ENCODE assay signal across 9 cellular contexts in the genomic region with DNA sequence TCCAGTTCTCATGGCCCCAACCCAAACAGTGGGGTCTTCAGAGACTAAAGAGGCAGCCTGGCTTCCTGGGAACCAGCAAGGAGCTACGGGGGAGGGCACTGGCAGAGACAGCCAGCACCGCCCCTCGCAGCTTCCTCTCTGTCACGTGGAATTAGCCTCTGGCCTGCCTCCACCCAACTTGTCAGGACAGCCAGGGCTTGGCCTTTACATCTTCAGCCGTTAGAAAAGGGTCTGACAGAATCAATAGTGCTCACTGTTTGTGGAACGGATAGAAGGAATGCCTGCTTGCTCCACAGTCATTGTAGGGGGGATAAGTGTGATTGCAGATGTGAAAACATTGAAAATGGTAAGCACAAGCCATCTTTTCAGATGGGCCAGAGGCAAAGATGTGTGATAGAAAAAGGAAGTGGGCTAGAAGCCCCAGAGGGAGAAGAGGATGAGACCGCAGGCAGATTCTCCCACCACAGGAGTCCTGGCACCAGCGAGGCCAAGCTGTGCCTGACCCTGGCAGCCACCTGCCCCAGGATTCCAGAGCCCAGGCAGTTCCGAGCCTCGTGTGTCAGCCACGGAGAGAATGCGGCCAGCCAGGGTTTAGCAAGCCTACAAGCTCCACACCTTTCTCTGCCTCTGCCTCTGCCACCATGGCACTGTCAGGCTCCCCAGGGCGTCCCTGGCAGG. TPM values are rescaled to one million over a fixed set of nuclear protein-coding genes. Genes with fewer than 3 reads are reported as not detected.
DNase-seq lines count a peak whose midpoint lies in the region; ATAC-seq lines count a peak whose summit lies in the region.
"Had no signal": no experiment of that assay in that cellular context is flagged by ENCODE, and none has a peak within 500 bp of the region (broad histone marks: within the 10 kb centered on the region; RNA-seq: fewer than 3 reads in every experiment).

No MANE protein-coding gene starts in this region.

- peak; percentile 54 for DNase-seq in MG63
- peak; percentile 50 for DNase-seq in brain pericyte (ENCODE audit: low read depth, low spot score)
- DNase-seq in left colon: peak; percentile 52 to 65
- peak in 40 of 49 donors; percentile 18 to 80 (median 54) for DNase-seq in substantia nigra (lab: John Stamatoyannopoulos, UW)
- no peak for DNase-seq in NCI-H1436 treated with DMSO at 0.1 percent for 48 hours (lab: John Stamatoyannopoulos, UW)
- no peak for DNase-seq in DMS114 treated with DMSO at 0.1 percent for 48 hours (lab: John Stamatoyannopoulos, UW; ENCODE audit: unreplicated experiment)
- DNase-seq in activated CD8-positive, alpha-beta memory T cell treated with anti-CD3 and anti-CD28 coated beads, Interleukin-2, amount 50 U/mL, for 4 hours: no peak
- DNase-seq in NCI-H1105 (lab: John Stamatoyannopoulos, UW): no peak
- DNase-seq: HCEC 1CT had no signal

- no peak overlapping the region for H3K4me3 ChIP-seq in MG63

- no peak for ATAC-seq in left colon

- intact Hi-C loops in left colon (cut with DNase I, micrococcal nuclease): no loop called here

- H3K27ac ChIP-seq in substantia nigra (ENCODE audit: low read depth, low read length, poor library complexity, severe bottlenecking): peak overlapping the region; percentile 72

- no peaks in the 10 kb centered on the region for H3K36me3 ChIP-seq in MG63

- H3K27me3 ChIP-seq in MG63: no peaks in the 10 kb centered on the region

- H3K9me3 ChIP-seq in MG63: no peaks in the 10 kb centered on the region

RNA-seq across cellular contexts. Expression of gene GRIN2C, which starts 18.6 kb away (rescaled TPM):
- total RNA-seq in MG63 (2014; rRNA removed; shearing (Covaris generic); ENCODE audit: low replicate concordance): not detected in 2 replicates
- total RNA-seq in left colon: under 1 TPM; 0.09 to 0.45 TPM

RNA-seq across cellular contexts. Expression of gene FDXR, which starts 31.7 kb away (rescaled TPM):
- 8.4 and 15.6 TPM in 2 replicates for total RNA-seq in MG63 (2014; rRNA removed; shearing (Covaris generic); ENCODE audit: low replicate concordance)
- total RNA-seq in left colon: 10 to 100 TPM; 13.0 to 17.0 TPM

RNA-seq across cellular contexts. Expression of gene FADS6, which starts 52.3 kb away (rescaled TPM):
- total RNA-seq in MG63 (2014; rRNA removed; shearing (Covaris generic); ENCODE audit: low replicate concordance): not detected in 2 replicates
- 1 to 10 TPM; 1.1 to 6.4 TPM for total RNA-seq in left colon

Comparison
In these comparisons a context has a peak if more than half of its experiments do, and no peak if none do; other contexts are left out.
1. DNase-seq: peak in MG63 (single experiment), brain pericyte (single experiment), left colon (2 of 2) and substantia nigra (40 of 49); none in NCI-H1436 treated with DMSO at 0.1 percent for 48 hours (single experiment), DMS114 treated with DMSO at 0.1 percent for 48 hours (single experiment), activated CD8-positive, alpha-beta memory T cell treated with anti-CD3 and anti-CD28 coated beads, Interleukin-2, amount 50 U/mL, for 4 hours (single experiment) and NCI-H1105 (single experiment).